Comparison of ENCODE assay signal across 10 cellular contexts in the genomic region with DNA sequence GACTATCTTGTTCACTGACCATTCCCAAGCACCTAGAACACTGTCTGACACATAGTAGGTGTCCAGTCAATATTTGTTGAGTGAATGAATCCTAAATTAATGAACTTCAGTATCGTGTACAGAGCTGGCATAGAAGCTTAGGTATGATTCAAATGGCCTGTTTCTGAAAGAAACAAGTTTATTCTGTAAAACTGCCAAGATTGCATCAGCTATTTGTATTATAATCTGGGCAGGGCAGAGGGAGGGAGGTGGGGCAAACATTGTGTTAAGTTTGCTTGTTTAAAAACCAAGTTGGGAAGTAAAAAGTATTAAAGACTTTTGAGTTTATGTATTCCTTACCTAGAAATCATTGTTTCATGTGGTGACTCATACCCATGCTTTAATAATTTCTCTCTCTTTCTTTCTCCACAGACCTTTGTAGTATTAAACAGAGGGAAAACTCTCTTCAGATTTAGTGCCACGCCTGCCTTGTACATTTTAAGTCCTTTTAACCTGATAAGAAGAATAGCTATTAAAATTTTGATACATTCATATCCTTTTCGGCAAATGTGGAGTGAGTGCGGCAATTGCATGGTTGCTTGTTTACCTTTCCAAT.
DNase-seq lines count a peak whose midpoint lies in the region; ATAC-seq and TF ChIP-seq lines count a peak whose summit lies in the region.
"Had no signal": no experiment of that assay in that cellular context is flagged by ENCODE, and none has a peak within 500 bp of the region (broad histone marks: within the 10 kb centered on the region; RNA-seq: fewer than 3 reads in every experiment).

No MANE protein-coding gene starts in this region.

- H3F3A ChIP-seq in GM23338 (replicated peaks; ENCODE audit: low read depth): no peaks in the 10 kb centered on the region

- no peak for DNase-seq in GM23338 (ENCODE audit: low spot score)
- DNase-seq in SJSA1 (ENCODE audit: low read depth in 1 of 2, low spot score in 2 of 2): peak in 1 of 2 experiments; percentile 46
- DNase-seq in fibroblast of pulmonary artery (ENCODE audit: low read depth): peak; percentile 74
- peak; percentile 38 for DNase-seq in skeletal muscle cell (ENCODE audit: low read depth)
- DNase-seq: activated CD4-positive, alpha-beta T cell treated with anti-CD3 and anti-CD28 coated beads, Interleukin-2, amount 50 U/mL, for 48 hours; Peyer's patch had no signal

- H3K9me3 Mint-ChIP-seq in GM23338: no peaks in the 10 kb centered on the region

- H3K36me3 ChIP-seq in GM23338 (ENCODE audit: insufficient read depth) (no peaks in the 10 kb centered on the region), SJSA1 (no peaks in the 10 kb centered on the region; the same call in 1 of the 2 replicates)
- H3K36me3 ChIP-seq: adrenal gland, Peyer's patch had no signal

- no peaks in the 10 kb centered on the region; the same call in 1 of the 2 replicates for H4K20me1 ChIP-seq in GM23338 (replicated peaks; ENCODE audit: insufficient read depth)

- H3K4me3 ChIP-seq in GM23338: no peak overlapping the region
- no peak overlapping the region for H3K4me3 ChIP-seq in SJSA1
- no peak overlapping the region for H3K4me3 ChIP-seq in fibroblast of pulmonary artery (replicated peaks; ENCODE audit: low read depth, low read length)
- no peak overlapping the region for H3K4me3 ChIP-seq in skeletal muscle cell (ENCODE audit: low read depth, low read length)
- H3K4me3 ChIP-seq: adrenal gland, Peyer's patch had no signal

- H3K27ac ChIP-seq in GM23338 (ENCODE audit: low read depth): no peak overlapping the region
- H3K27ac ChIP-seq in SJSA1: 0 out of 2 replicates have a peak overlapping the region, but pooled peaks have one; percentile 3
- H3K27ac ChIP-seq: adrenal gland, Peyer's patch had no signal

- H3K27ac Mint-ChIP-seq in GM23338: peak overlapping the region; percentile 87

- H3K4me1 Mint-ChIP-seq in GM23338: peaks cover 52% of the 10 kb centered on the region

- H3K4me3 Mint-ChIP-seq in GM23338: no peak overlapping the region

- no peaks in the 10 kb centered on the region for H3K9me3 ChIP-seq in SJSA1 (replicated peaks)
- H3K9me3 ChIP-seq: adrenal gland, Peyer's patch had no signal

- H3K4me2 ChIP-seq in GM23338: peak overlapping the region; percentile 64

- H2AFZ ChIP-seq in GM23338: no peak overlapping the region

- no peaks in the 10 kb centered on the region for H3K9me2 ChIP-seq in GM23338 (ENCODE audit: insufficient read depth)

- H3K36me3 Mint-ChIP-seq in GM23338 (ENCODE audit: low read depth): no peaks in the 10 kb centered on the region

- no peak for TF ChIP-seq CTCF in GM23338 (conservative IDR thresholded peaks at IDR 0.05; ENCODE audit: low read depth in 2 of 2)
- TF ChIP-seq CTCF in fibroblast of pulmonary artery (IDR thresholded peaks at IDR 0.05; ENCODE audit: low read length, missing control alignments): no peak

- H3K27me3 Mint-ChIP-seq in GM23338 (ENCODE audit: insufficient read depth, low read depth, poor library complexity): no peaks in the 10 kb centered on the region

- ATAC-seq in GM23338 (no peak), HG02610 (IDR thresholded peaks at IDR 0.05; ENCODE audit: unreplicated experiment) (no peak), GM18861 (IDR thresholded peaks at IDR 0.05; ENCODE audit: unreplicated experiment) (no peak), GM18870 (IDR thresholded peaks at IDR 0.05; ENCODE audit: unreplicated experiment) (no peak)

- no peaks in the 10 kb centered on the region for H3K79me2 ChIP-seq in GM23338 (replicated peaks; ENCODE audit: insufficient read depth)

- H3K27me3 ChIP-seq in GM23338 (ENCODE audit: insufficient read depth) (no peaks in the 10 kb centered on the region), SJSA1 (replicated peaks) (no peaks in the 10 kb centered on the region)
- H3K27me3 ChIP-seq: adrenal gland, Peyer's patch had no signal

- H3K4me1 ChIP-seq in GM23338 (ENCODE audit: insufficient read depth) (peaks cover 31% of the 10 kb centered on the region), SJSA1 (replicated peaks) (peaks cover 21% of the 10 kb centered on the region)
- H3K4me1 ChIP-seq: adrenal gland, Peyer's patch had no signal

TF ChIP-seq in GM23338, 12 proteins besides CTCF, POLR2A, EP300 and RAD21 (continues in another document):
- TF ChIP-seq, protein P1, sequence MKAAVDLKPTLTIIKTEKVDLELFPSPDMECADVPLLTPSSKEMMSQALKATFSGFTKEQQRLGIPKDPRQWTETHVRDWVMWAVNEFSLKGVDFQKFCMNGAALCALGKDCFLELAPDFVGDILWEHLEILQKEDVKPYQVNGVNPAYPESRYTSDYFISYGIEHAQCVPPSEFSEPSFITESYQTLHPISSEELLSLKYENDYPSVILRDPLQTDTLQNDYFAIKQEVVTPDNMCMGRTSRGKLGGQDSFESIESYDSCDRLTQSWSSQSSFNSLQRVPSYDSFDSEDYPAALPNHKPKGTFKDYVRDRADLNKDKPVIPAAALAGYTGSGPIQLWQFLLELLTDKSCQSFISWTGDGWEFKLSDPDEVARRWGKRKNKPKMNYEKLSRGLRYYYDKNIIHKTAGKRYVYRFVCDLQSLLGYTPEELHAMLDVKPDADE (IDR thresholded peaks at IDR 0.05): no peak
- TF ChIP-seq ZNF114 (CRISPR knock-in tag; IDR thresholded peaks at IDR 0.05) (no peak), STAT1 (IDR thresholded peaks at IDR 0.05; ENCODE audit: unreplicated experiment) (no peak), EZH2 (IDR thresholded peaks at IDR 0.05; ENCODE audit: low read depth, unreplicated experiment) (no peak), ZNF331 (CRISPR knock-in tag; IDR thresholded peaks at IDR 0.05; ENCODE audit: low read depth) (no peak), NANOG (IDR thresholded peaks at IDR 0.05; ENCODE audit: borderline replicate concordance) (no peak), POLR2AphosphoS5 (IDR thresholded peaks at IDR 0.05; ENCODE audit: low read depth) (no peak), JUNB (IDR thresholded peaks at IDR 0.05; ENCODE audit: unreplicated experiment) (no peak), CREB1 (CRISPR knock-in tag; IDR thresholded peaks at IDR 0.05; ENCODE audit: low read depth) (no peak), EZH2phosphoT487 (IDR thresholded peaks at IDR 0.05; ENCODE audit: unreplicated experiment) (no peak)
- TF ChIP-seq, protein P2, sequence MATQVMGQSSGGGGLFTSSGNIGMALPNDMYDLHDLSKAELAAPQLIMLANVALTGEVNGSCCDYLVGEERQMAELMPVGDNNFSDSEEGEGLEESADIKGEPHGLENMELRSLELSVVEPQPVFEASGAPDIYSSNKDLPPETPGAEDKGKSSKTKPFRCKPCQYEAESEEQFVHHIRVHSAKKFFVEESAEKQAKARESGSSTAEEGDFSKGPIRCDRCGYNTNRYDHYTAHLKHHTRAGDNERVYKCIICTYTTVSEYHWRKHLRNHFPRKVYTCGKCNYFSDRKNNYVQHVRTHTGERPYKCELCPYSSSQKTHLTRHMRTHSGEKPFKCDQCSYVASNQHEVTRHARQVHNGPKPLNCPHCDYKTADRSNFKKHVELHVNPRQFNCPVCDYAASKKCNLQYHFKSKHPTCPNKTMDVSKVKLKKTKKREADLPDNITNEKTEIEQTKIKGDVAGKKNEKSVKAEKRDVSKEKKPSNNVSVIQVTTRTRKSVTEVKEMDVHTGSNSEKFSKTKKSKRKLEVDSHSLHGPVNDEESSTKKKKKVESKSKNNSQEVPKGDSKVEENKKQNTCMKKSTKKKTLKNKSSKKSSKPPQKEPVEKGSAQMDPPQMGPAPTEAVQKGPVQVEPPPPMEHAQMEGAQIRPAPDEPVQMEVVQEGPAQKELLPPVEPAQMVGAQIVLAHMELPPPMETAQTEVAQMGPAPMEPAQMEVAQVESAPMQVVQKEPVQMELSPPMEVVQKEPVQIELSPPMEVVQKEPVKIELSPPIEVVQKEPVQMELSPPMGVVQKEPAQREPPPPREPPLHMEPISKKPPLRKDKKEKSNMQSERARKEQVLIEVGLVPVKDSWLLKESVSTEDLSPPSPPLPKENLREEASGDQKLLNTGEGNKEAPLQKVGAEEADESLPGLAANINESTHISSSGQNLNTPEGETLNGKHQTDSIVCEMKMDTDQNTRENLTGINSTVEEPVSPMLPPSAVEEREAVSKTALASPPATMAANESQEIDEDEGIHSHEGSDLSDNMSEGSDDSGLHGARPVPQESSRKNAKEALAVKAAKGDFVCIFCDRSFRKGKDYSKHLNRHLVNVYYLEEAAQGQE (IDR thresholded peaks at IDR 0.05; ENCODE audit: unreplicated experiment): no peak
